ENCODE assay signal across 29 cellular contexts in genomic region chr3:185843126-185843525, GRCh38.
"Had no signal": no experiment of that assay in that cellular context is flagged by ENCODE, and none has a peak within 500 bp of the region (broad histone marks: within the 10 kb centered on the region; RNA-seq: fewer than 3 reads in every experiment).

No MANE protein-coding gene starts in this region.

- DNase-seq: activated CD4-positive, alpha-beta memory T cell treated with anti-CD3 and anti-CD28 coated beads, Interleukin-2, amount 10 ng/mL, durations not matched to agents 7 days and 5 days; activated CD4-positive, alpha-beta T cell treated with anti-CD3 and anti-CD28 coated beads for 1 hour; activated CD4-positive, alpha-beta T cell treated with anti-CD3 and anti-CD28 coated beads for 4 hours; activated CD4-positive, alpha-beta T cell treated with anti-CD3 and anti-CD28 coated beads, Interleukin-2, amount 10 ng/mL, durations not matched to agents 7 days and 5 days; activated CD4-positive, alpha-beta T cell treated with anti-CD3 and anti-CD28 coated beads, Interleukin-2, amount 50 U/mL, for 4 hours; activated CD8-positive, alpha-beta memory T cell treated with anti-CD3 and anti-CD28 coated beads, Interleukin-2, amount 50 U/mL, for 48 hours; activated effector memory CD4-positive, alpha-beta T cell treated with Interleukin-2 at 50 U/mL for 16 hours; activated gamma-delta T cell treated with Interleukin-2 at 50 U/mL for 16 hours; activated naive CD4-positive, alpha-beta T cell treated with anti-CD3 and anti-CD28 coated beads, Interleukin-2, amount 50 U/mL, for 16 hours; activated naive CD4-positive, alpha-beta T cell treated with Interleukin-2 at 50 U/mL for 16 hours; activated naive CD8-positive, alpha-beta T cell treated with anti-CD3 and anti-CD28 coated beads, Interleukin-2, amount 50 U/mL, for 24 hours; activated T-cell treated with anti-CD3 and anti-CD28 coated beads, Interleukin-2, amount 50 U/mL, for 4 hours; adrenal gland; amygdala; aorta; body of pancreas; dorsolateral prefrontal cortex; effector memory CD4-positive, alpha-beta T cell; endodermal cell; erythroblast; foreskin melanocyte; heart right ventricle; T-helper 2 cell had no signal

- H3K4me1 ChIP-seq: adrenal gland, body of pancreas, esophagus muscularis mucosa, gastroesophageal sphincter, heart right ventricle had no signal

- H3K27ac ChIP-seq: adrenal gland, body of pancreas, coronary artery, dorsolateral prefrontal cortex, esophagus muscularis mucosa, gastroesophageal sphincter, heart right ventricle, VCaP had no signal

- H3K27me3 ChIP-seq: adrenal gland, body of pancreas, heart right ventricle had no signal

- H3K9me3 ChIP-seq: adrenal gland, body of pancreas, esophagus muscularis mucosa, gastroesophageal sphincter, heart right ventricle had no signal

- H3K36me3 ChIP-seq: adrenal gland, esophagus muscularis mucosa, gastroesophageal sphincter, heart right ventricle had no signal

- H3K4me3 ChIP-seq: adrenal gland, body of pancreas, coronary artery, dorsolateral prefrontal cortex, esophagus muscularis mucosa, gastroesophageal sphincter, heart right ventricle had no signal

- ATAC-seq: activated naive CD8-positive, alpha-beta T cell treated with anti-CD3 and anti-CD28 coated beads, Interleukin-2, amount 50 U/mL, for 24 hours; activated T-cell treated with anti-CD3 and anti-CD28 coated beads, Interleukin-2, amount 50 U/mL, for 4 hours; activated T-helper 17 cell treated with anti-CD3 and anti-CD28 coated beads, Interleukin-2, amount 50 U/mL, for 72 hours; body of pancreas; gastroesophageal sphincter; heart right ventricle; WTC11 had no signal
